In the genomic region with DNA sequence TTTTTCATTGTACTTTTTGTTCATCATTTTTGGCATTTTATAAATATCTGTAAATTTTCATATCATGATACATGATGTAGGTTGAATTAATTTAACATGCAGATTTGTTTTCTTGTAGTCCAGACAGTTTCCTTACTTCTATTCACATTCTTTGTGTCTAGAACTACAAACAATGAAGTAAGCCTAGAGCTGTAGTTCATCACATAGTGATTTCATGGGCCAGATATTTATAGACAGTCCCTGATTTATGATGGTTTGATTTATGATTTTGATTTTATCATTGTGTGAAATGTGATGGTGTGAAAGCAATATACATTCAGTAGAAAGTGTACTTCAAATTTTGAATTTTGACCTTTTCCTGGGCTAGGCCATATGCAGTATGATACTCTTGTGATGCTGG, we compare ENCODE assay signal across 20 cellular contexts.
DNase-seq lines count a peak whose midpoint lies in the region; ATAC-seq, FAIRE-seq and TF ChIP-seq lines count a peak whose summit lies in the region.
"Had no signal": no experiment of that assay in that cellular context is flagged by ENCODE, and none has a peak within 500 bp of the region (broad histone marks: within the 10 kb centered on the region; RNA-seq: fewer than 3 reads in every experiment).

No MANE protein-coding gene starts in this region.

- peaks cover 14% of the 10 kb centered on the region for H3K36me3 Mint-ChIP-seq in MCF 10A (ENCODE audit: insufficient read depth, unreplicated experiment)

- TF ChIP-seq POLR2A in breast epithelium (IDR thresholded peaks at IDR 0.05) (no peak), gastroesophageal sphincter (IDR thresholded peaks at IDR 0.05) (no peak)

- peak overlapping the region; percentile 72 for H3K27ac Mint-ChIP-seq in MCF 10A (ENCODE audit: low read depth, unreplicated experiment)
- H3K27ac Mint-ChIP-seq: GM23338 had no signal

- H4K20me1 ChIP-seq in keratinocyte (ENCODE audit: control insufficient read depth, extremely low read depth, insufficient read depth, low read length): no peaks in the 10 kb centered on the region

- H3K9me1 ChIP-seq in keratinocyte (ENCODE audit: control insufficient read depth, extremely low read depth, insufficient read depth, low read length): peaks cover 3% of the 10 kb centered on the region

- no peak overlapping the region for H3K9ac ChIP-seq in keratinocyte (ENCODE audit: control insufficient read depth, extremely low read depth, insufficient read depth, low read length)

- FAIRE-seq in keratinocyte (lab: Jason Lieb, UNC): no peak
- FAIRE-seq: GM12878 had no signal

- intact Hi-C loops in MCF 10A (cut with micrococcal nuclease) (no loop called here), breast epithelium (cut with DNase I; ENCODE audit: low total_unique reads) (loop anchor here (5.0 kb wide), 1 partner anchor 43 kb away; no protein-coding TSS in a partner anchor)

- CTCF ChIA-PET in MCF 10A (lab: Yijun Ruan, JAX): interaction anchor here (1.7 kb wide), 1 partner anchor 71 kb away, joined by 8 read pairs; no protein-coding TSS in a partner anchor

- H3K4me1 ChIP-seq in breast epithelium: no peaks in the 10 kb centered on the region
- peaks cover 38% of the 10 kb centered on the region for H3K4me1 ChIP-seq in SJSA1 (replicated peaks)
- peaks cover 23% of the 10 kb centered on the region for H3K4me1 ChIP-seq in keratinocyte (ENCODE audit: control insufficient read depth, extremely low read depth, insufficient read depth, low read length)
- H3K4me1 ChIP-seq in gastroesophageal sphincter: peaks cover 0 to 5% (median 0%) of the 10 kb centered on the region in 3 donors
- H3K4me1 ChIP-seq: Peyer's patch had no signal

- no TSS peak for BruUV-seq in MCF 10A (replicated peaks; lab: Mats Ljungman, UMichigan)

- H2AFZ ChIP-seq in keratinocyte (ENCODE audit: control insufficient read depth, low read length): no peak overlapping the region
- H2AFZ ChIP-seq: GM23338 had no signal

- H3K27me3 ChIP-seq in breast epithelium (no peaks in the 10 kb centered on the region), SJSA1 (replicated peaks) (no peaks in the 10 kb centered on the region), keratinocyte (ENCODE audit: control insufficient read depth, extremely low read depth, insufficient read depth, low read length) (no peaks in the 10 kb centered on the region), gastroesophageal sphincter (no peaks in the 10 kb centered on the region)
- H3K27me3 ChIP-seq: MG63, Peyer's patch had no signal

- ATAC-seq in gastroesophageal sphincter (no peak), HG03442 (IDR thresholded peaks at IDR 0.05; ENCODE audit: unreplicated experiment) (no peak), GM19452 (IDR thresholded peaks at IDR 0.05; ENCODE audit: unreplicated experiment) (no peak)
- ATAC-seq: GM12878, GM23338 had no signal

- POLR2A ChIA-PET in MCF 10A (lab: Yijun Ruan, JAX): interaction anchor here (0.7 kb wide), 1 partner anchor 717 kb away, joined by 3 read pairs; no protein-coding TSS in a partner anchor

- DNase-seq in MCF 10A (ENCODE audit: unreplicated experiment) (no peak), breast epithelium (ENCODE audit: low spot score in 2 of 2) (no peak), SJSA1 (ENCODE audit: low read depth in 1 of 2, low spot score in 2 of 2) (peak in 1 of 2 experiments; percentile 91), keratinocyte (ENCODE audit: low read depth, low spot score) (no peak), medulla oblongata (ENCODE audit: extremely low spot score) (no peak)
- DNase-seq: DMS153, KG1, NCI-H1092 treated with DMSO at 0.1 percent for 48 hours, NCI-H1694 treated with DMSO at 0.1 percent for 48 hours, NCI-H748 treated with DMSO at 0.1 percent for 48 hours, Peyer's patch, SHP77 treated with DMSO at 0.1 percent for 48 hours had no signal

- dilution Hi-C loops in keratinocyte (cut with MboI; ENCODE audit: extremely low pct_ligation_motif_present, low sequenced_read_pairs): no loop called here

- H3K9me3 ChIP-seq in breast epithelium (peaks cover 0 to 7% of the 10 kb centered on the region in 2 donors), SJSA1 (replicated peaks) (no peaks in the 10 kb centered on the region; the same call in 1 of the 2 replicates), keratinocyte (ENCODE audit: control insufficient read depth, low read depth, low read length) (no peaks in the 10 kb centered on the region), gastroesophageal sphincter (peaks cover 0 to 4% (median 0%) of the 10 kb centered on the region in 3 donors)
- H3K9me3 ChIP-seq: Peyer's patch had no signal

- TF ChIP-seq CTCF in MCF 10A (IDR thresholded peaks at IDR 0.05; ENCODE audit: unreplicated experiment) (no peak), breast epithelium (IDR thresholded peaks at IDR 0.05) (no peak), keratinocyte (optimal IDR thresholded peaks at IDR 0.05 in 1 of 3, IDR thresholded peaks at IDR 0.05 in 1 of 3, conservative IDR thresholded peaks at IDR 0.05 in 1 of 3; ENCODE audit: extremely low read depth in 1 of 3, insufficient read depth in 2 of 3, low read length in 3 of 3) (no peak), gastroesophageal sphincter (IDR thresholded peaks at IDR 0.05) (no peak)

- H3K27ac ChIP-seq in breast epithelium (no peak overlapping the region), SJSA1 (peak overlapping the region; percentile 99), keratinocyte (ENCODE audit: control insufficient read depth, insufficient read depth, low read length) (peak overlapping the region; percentile 76), gastroesophageal sphincter (no peak overlapping the region)
- H3K27ac ChIP-seq: 22Rv1, C4-2B, Peyer's patch had no signal

- no peak for TF ChIP-seq EP300 in gastroesophageal sphincter (IDR thresholded peaks at IDR 0.05)

- H3K9me3 Mint-ChIP-seq in MCF 10A (ENCODE audit: unreplicated experiment): peaks cover 13% of the 10 kb centered on the region

- H3K27me3 Mint-ChIP-seq in MCF 10A (ENCODE audit: insufficient read depth, unreplicated experiment): no peaks in the 10 kb centered on the region

- H3K4me2 ChIP-seq in keratinocyte (ENCODE audit: control insufficient read depth, extremely low read depth, insufficient read depth, low read depth, low read length): no peak overlapping the region
- H3K4me2 ChIP-seq: GM23338 had no signal

- H3K79me2 ChIP-seq in keratinocyte (ENCODE audit: control insufficient read depth, insufficient read depth, low read length): peaks cover 54% of the 10 kb centered on the region

- H3K36me3 ChIP-seq in breast epithelium (no peaks in the 10 kb centered on the region), SJSA1 (peaks cover 6% of the 10 kb centered on the region; the same call in 1 of the 2 replicates), keratinocyte (ENCODE audit: control insufficient read depth in 2 of 2, extremely low read depth in 1 of 2, insufficient read depth in 2 of 2, low read length in 2 of 2) (peaks cover 6 to 16% of the 10 kb centered on the region in 2 experiments), gastroesophageal sphincter (no peaks in the 10 kb centered on the region)
- H3K36me3 ChIP-seq: Peyer's patch had no signal

- no peak overlapping the region for H3K4me3 Mint-ChIP-seq in MCF 10A (ENCODE audit: unreplicated experiment)
- H3K4me3 Mint-ChIP-seq: GM23338 had no signal

- H3K4me1 Mint-ChIP-seq in MCF 10A (ENCODE audit: insufficient read depth, unreplicated experiment): peaks cover 18% of the 10 kb centered on the region
- H3K4me1 Mint-ChIP-seq: GM23338 had no signal

- no peak overlapping the region for H3K4me3 ChIP-seq in breast epithelium
- no peak overlapping the region for H3K4me3 ChIP-seq in SJSA1
- H3K4me3 ChIP-seq in keratinocyte (ENCODE audit: control insufficient read depth in 2 of 3, extremely low read depth in 1 of 3, insufficient read depth in 2 of 3, low read depth in 1 of 3, low read length in 3 of 3): no peak overlapping the region
- no peak overlapping the region for H3K4me3 ChIP-seq in gastroesophageal sphincter
- H3K4me3 ChIP-seq: GM12878, GM23338, MG63, Peyer's patch had no signal

Comparison
In these comparisons a context has a peak if more than half of its experiments do, and no peak if none do; other contexts are left out.
1. H3K27ac ChIP-seq: peak in SJSA1 (single experiment) and keratinocyte (single experiment); none in breast epithelium (0 of 2) and gastroesophageal sphincter (0 of 4).